8 cellular contexts compared by ENCODE assay signal in the genomic region with DNA sequence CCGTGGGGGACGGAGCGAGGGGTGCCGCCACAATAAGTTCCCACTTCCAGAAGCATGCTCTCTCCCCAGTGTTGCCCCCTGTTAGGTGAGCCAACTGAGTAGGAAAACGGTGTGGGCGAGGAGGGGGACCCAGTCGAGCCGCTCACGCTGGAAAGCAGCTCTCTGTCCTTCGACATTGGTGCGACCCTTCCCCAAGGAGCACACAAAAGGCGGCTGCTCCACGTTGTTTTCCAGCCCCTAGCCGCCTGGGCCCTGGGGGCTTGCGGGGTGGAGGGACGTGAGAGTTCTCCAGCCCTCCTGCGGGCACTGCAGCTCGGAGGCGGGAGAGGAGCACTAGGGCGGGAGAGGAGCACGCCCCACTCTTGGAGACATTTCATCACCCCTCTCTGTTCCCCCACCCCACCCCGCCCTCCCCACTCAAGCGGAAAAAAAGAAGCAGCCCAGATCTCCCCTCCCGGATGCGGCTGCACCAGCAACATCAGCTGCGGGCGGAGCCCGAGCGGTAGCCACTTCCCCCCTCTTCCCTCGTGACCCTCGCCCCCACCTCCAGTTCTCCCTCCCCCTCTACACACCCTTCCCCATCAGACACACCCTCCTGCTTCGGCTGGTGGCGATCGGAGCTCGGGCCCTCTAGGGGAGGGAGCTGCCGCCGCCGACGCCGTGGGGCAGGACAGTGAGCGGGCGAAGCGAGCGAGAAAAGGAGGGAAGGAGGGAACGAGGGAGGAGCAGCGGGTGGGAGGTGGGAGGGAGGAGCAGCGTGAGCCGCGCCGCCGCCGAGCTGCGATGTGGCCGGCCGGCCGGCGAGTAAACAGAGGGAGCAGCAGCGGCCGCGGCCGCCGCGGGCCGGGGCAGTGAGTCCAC.
DNase-seq lines count a peak whose midpoint lies in the region; ATAC-seq and TF ChIP-seq lines count a peak whose summit lies in the region.

Gene DOCK11 (plus strand): TSS at position 755 of the 861 bp plus-strand sequence. CDS start 157 bp downstream, outside the sequence.

- H3K4me1 ChIP-seq in neuron (ENCODE audit: insufficient read depth, low read length) (peaks cover 20% of the 10 kb centered on the region), stomach smooth muscle (ENCODE audit: control insufficient read depth, insufficient read depth, low read length) (no peaks in the 10 kb centered on the region)

- TF ChIP-seq RAD21 in Ishikawa (IDR thresholded peaks at IDR 0.05; ENCODE audit: low read depth), result no peak

- H3K9me3 ChIP-seq in neuron (ENCODE audit: low read length) (no peaks in the 10 kb centered on the region), stomach smooth muscle (ENCODE audit: control insufficient read depth in 2 of 2, low read length in 2 of 2) (peaks cover 0 to 3% of the 10 kb centered on the region in 2 donors)

- H3K27me3 ChIP-seq in neuron (ENCODE audit: insufficient read depth, low read length) (no peaks in the 10 kb centered on the region), stomach smooth muscle (ENCODE audit: control insufficient read depth in 1 of 2, insufficient read depth in 2 of 2, low read length in 2 of 2) (peaks cover 0 to 2% of the 10 kb centered on the region in 2 donors)

- peak within 1 kb of the TSS; percentile 53 for H3K4me3 ChIP-seq in neuron (ENCODE audit: low read length)
- peak within 1 kb of the TSS; percentile 76 to 83 for H3K4me3 ChIP-seq in stomach smooth muscle (ENCODE audit: low read length in 2 of 2)

- peak within 1 kb of the TSS; percentile 64 for H3K27ac ChIP-seq in stomach smooth muscle (ENCODE audit: low read length)

- H3K9ac ChIP-seq in stomach smooth muscle (ENCODE audit: low read length in 2 of 2), result peak within 1 kb of the TSS; percentile 64 to 68

- DNase-seq in DMS53 treated with DMSO at 0.1 percent for 48 hours (lab: John Stamatoyannopoulos, UW; ENCODE audit: unreplicated experiment) (peak; percentile 56), SIG-M5 treated with dmso at 0.1 percent for 504 hours (lab: John Stamatoyannopoulos, UW; ENCODE audit: unreplicated experiment) (peak; percentile 86), activated gamma-delta T cell (lab: John Stamatoyannopoulos, UW) (peak; percentile 57), foreskin melanocyte (peak; percentile 77)

- peak within 1 kb of the TSS; percentile 72 for H2AFZ ChIP-seq in neuron (ENCODE audit: low read depth, low read length)

- H3K36me3 ChIP-seq in neuron (ENCODE audit: insufficient read depth, low read length), result no peaks in the 10 kb centered on the region
- no peaks in the 10 kb centered on the region for H3K36me3 ChIP-seq in stomach smooth muscle (ENCODE audit: control insufficient read depth in 2 of 2, insufficient read depth in 2 of 2, low read length in 2 of 2)

- ATAC-seq in GM21529 (IDR thresholded peaks at IDR 0.05; ENCODE audit: unreplicated experiment), result peak; percentile 68

- TF ChIP-seq EP300 in Ishikawa (IDR thresholded peaks at IDR 0.05; ENCODE audit: borderline replicate concordance), result no peak

TF ChIP-seq in Ishikawa, 13 proteins besides CTCF, POLR2A, EP300 and RAD21:
- TF ChIP-seq CREB1 (IDR thresholded peaks at IDR 0.05; ENCODE audit: low read depth) (no peak), MAX (IDR thresholded peaks at IDR 0.05) (peak; percentile 73), USF1 (IDR thresholded peaks at IDR 0.05) (peak; percentile 68)
TF ChIP-seq in Ishikawa: peak in this region for 2.

Comparison
In these comparisons a context has a peak if more than half of its experiments do, and no peak if none do; other contexts are left out.
1. Peak in every context shown above with its lines: DNase-seq, ATAC-seq, H3K4me3 ChIP-seq and H3K27ac ChIP-seq.